Comparison of ENCODE assay signal across 8 cellular contexts in the genomic region with DNA sequence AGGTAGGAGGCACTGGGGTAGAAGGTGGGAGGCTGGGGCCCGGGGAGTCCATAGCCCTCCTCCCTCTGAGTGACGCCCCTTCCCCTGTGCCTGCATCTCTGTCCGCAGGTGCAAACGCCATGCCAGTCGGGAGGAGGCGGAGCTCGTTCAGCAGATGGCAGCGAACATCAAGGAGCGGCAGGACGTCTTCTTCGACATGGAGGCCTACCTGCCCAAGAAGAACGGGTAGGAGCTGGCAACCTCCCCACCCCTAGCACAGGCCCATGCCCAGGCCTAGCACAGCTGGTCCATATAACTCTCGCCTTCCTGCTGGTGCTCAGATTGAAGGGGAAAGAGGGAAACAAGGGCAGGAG. TPM values are rescaled to one million over a fixed set of nuclear protein-coding genes. Genes with fewer than 3 reads are reported as not detected.
DNase-seq lines count a peak whose midpoint lies in the region; ATAC-seq, FAIRE-seq and TF ChIP-seq lines count a peak whose summit lies in the region.

No MANE protein-coding gene starts in this region.

- no peak for TF ChIP-seq RAD21 in HepG2 (CRISPR knock-in tag; IDR thresholded peaks at IDR 0.05)

- in situ Hi-C loops in HepG2 (cut with HindIII; ENCODE audit: extremely low pct_ligation_motif_present, low pct_unique_long_range_greater_than_20kb) = no loop called here

- BruUV-seq in A673 (replicated peaks; lab: Mats Ljungman, UMichigan) = no TSS peak
- no TSS peak for BruUV-seq in HepG2 (replicated peaks; lab: Mats Ljungman, UMichigan)

- no peak overlapping the region; the same call in 1 of the 2 replicates for H3K4me3 Mint-ChIP-seq in HFFc6
- no peak overlapping the region for H3K4me3 Mint-ChIP-seq in activated CD4-positive, alpha-beta memory T cell treated with anti-CD3 and anti-CD28 coated beads, Interleukin-2, amount 10 ng/mL, durations not matched to agents 7 days and 5 days
- H3K4me3 Mint-ChIP-seq in CD8-positive, alpha-beta T cell = no peak overlapping the region

- no peak overlapping the region for H2AFZ ChIP-seq in HepG2 (ENCODE audit: low read length)

- CTCF ChIA-PET in A673 (lab: Charles Lee) (no interaction called here), HepG2 (lab: Yijun Ruan, JAX; ENCODE audit: low intra/inter-chr PET ratio, low total read pairs) (no interaction called here)
- CTCF ChIA-PET in activated CD4-positive, alpha-beta memory T cell treated with anti-CD3 and anti-CD28 coated beads, Interleukin-2, amount 10 ng/mL, durations not matched to agents 7 days and 5 days (lab: Charles Lee) = no interaction called here
- CTCF ChIA-PET in CD8-positive, alpha-beta T cell (lab: Charles Lee) = no interaction called here

- no peak overlapping the region for H3K4me3 ChIP-seq in A673 (ENCODE audit: low read depth, low read length, poor library complexity, severe bottlenecking)
- H3K4me3 ChIP-seq in adrenal gland = no peak overlapping the region
- peak overlapping the region in 1 of 3 experiments; percentile 45; a peak in 2 of 6 replicates for H3K4me3 ChIP-seq in HepG2 (replicated peaks in 1 of 3; ENCODE audit: insufficient read depth in 1 of 3, low read depth in 2 of 3, low read length in 3 of 3)
- H3K4me3 ChIP-seq in CD8-positive, alpha-beta T cell (ENCODE audit: low read depth, low read length) = no peak overlapping the region

- H3K36me3 ChIP-seq in A673 (ENCODE audit: insufficient read depth, low read length, poor library complexity, severe bottlenecking) (no peaks in the 10 kb centered on the region), adrenal gland (replicated peaks in 1 of 2) (no peaks in the 10 kb centered on the region), HepG2 (replicated peaks in 1 of 2; ENCODE audit: control insufficient read depth in 1 of 2, insufficient read depth in 2 of 2, low read length in 2 of 2) (peaks cover 3 to 8% of the 10 kb centered on the region in 2 experiments; a peak in 4 of 5 replicates)
- no peaks in the 10 kb centered on the region for H3K36me3 ChIP-seq in CD8-positive, alpha-beta T cell (ENCODE audit: insufficient read depth, low read length)

- TF ChIP-seq CTCF in A673 (conservative IDR thresholded peaks at IDR 0.05; ENCODE audit: low read depth, low read length) (no peak), HFFc6 (IDR thresholded peaks at IDR 0.05) (no peak), adrenal gland (IDR thresholded peaks at IDR 0.05) (no peak), HepG2 (CRISPR knock-in tag; IDR thresholded peaks at IDR 0.05) (no peak)
- TF ChIP-seq CTCF in CD8-positive, alpha-beta T cell (IDR thresholded peaks at IDR 0.05) = no peak

- H3K27me3 ChIP-seq in A673 (replicated peaks; ENCODE audit: insufficient read depth, low read depth, low read length, poor library complexity) (no peaks in the 10 kb centered on the region), adrenal gland (no peaks in the 10 kb centered on the region), HepG2 (ENCODE audit: control insufficient read depth in 1 of 2, insufficient read depth in 2 of 2, low read length in 2 of 2) (no peaks in the 10 kb centered on the region)
- no peaks in the 10 kb centered on the region for H3K27me3 ChIP-seq in CD8-positive, alpha-beta T cell (ENCODE audit: insufficient read depth, low read length)

- peak overlapping the region; percentile 72 for H3K4me2 ChIP-seq in HepG2 (ENCODE audit: low read depth, low read length)

- H3K36me3 Mint-ChIP-seq in HFFc6 (ENCODE audit: low read depth) = peaks cover 10% of the 10 kb centered on the region; the same call in 1 of the 2 replicates
- H3K36me3 Mint-ChIP-seq in activated CD4-positive, alpha-beta memory T cell treated with anti-CD3 and anti-CD28 coated beads, Interleukin-2, amount 10 ng/mL, durations not matched to agents 7 days and 5 days (ENCODE audit: low read depth) = peaks cover 20% of the 10 kb centered on the region
- peaks cover 24% of the 10 kb centered on the region for H3K36me3 Mint-ChIP-seq in CD8-positive, alpha-beta T cell

- no peaks in the 10 kb centered on the region for H3K79me2 ChIP-seq in HepG2 (ENCODE audit: insufficient read depth, low read length)

- DNase-seq in A673 (ENCODE audit: low spot score) = peak; percentile 34
- no peak for DNase-seq in HFFc6
- peak in 3 of 7 donors; percentile 28 to 53 (median 31) for DNase-seq in adrenal gland
- no peak for DNase-seq in HepG2 (ENCODE audit: low spot score)
- DNase-seq in activated CD4-positive, alpha-beta memory T cell treated with anti-CD3 and anti-CD28 coated beads, Interleukin-2, amount 10 ng/mL, durations not matched to agents 7 days and 5 days = no peak
- DNase-seq in CD8-positive, alpha-beta T cell = no peak
- no peak for DNase-seq in kidney glomerular epithelial cell (lab: John Stamatoyannopoulos, UW)

- intact Hi-C loops in A673 (cut with micrococcal nuclease; ENCODE audit: unreplicated experiment) (no loop called here), adrenal gland (cut with DNase I) (no loop called here), HepG2 (cut with micrococcal nuclease; ENCODE audit: unreplicated experiment) (no loop called here)
- intact Hi-C loops in CD8-positive, alpha-beta T cell (cut with DNase I, micrococcal nuclease) = no loop called here

- H3K27ac ChIP-seq in A673 (ENCODE audit: low read depth, low read length, poor library complexity, severe bottlenecking) (peak overlapping the region; percentile 50), adrenal gland (peak overlapping the region; percentile 60 to 90 (median 85)), HepG2 (ENCODE audit: extremely low read length, insufficient read depth, low read length) (peak overlapping the region; percentile 69)
- no peak overlapping the region for H3K27ac ChIP-seq in CD8-positive, alpha-beta T cell (ENCODE audit: low read depth, low read length)

- H3K4me1 Mint-ChIP-seq in HFFc6 (ENCODE audit: low read depth) = peaks cover 15% of the 10 kb centered on the region
- peaks cover 2% of the 10 kb centered on the region for H3K4me1 Mint-ChIP-seq in activated CD4-positive, alpha-beta memory T cell treated with anti-CD3 and anti-CD28 coated beads, Interleukin-2, amount 10 ng/mL, durations not matched to agents 7 days and 5 days
- H3K4me1 Mint-ChIP-seq in CD8-positive, alpha-beta T cell (ENCODE audit: low read depth) = no peaks in the 10 kb centered on the region

- POLR2A ChIA-PET in A673 (lab: Charles Lee; ENCODE audit: low non-redundant PET) = no interaction called here
- POLR2A ChIA-PET in HepG2 (lab: Yijun Ruan, JAX) = interaction anchor here (1.2 to 2.4 kb wide), 5 partner anchors 9 to 61 kb away, joined by 3 to 15 read pairs (median 5); a partner anchor contains a TSS
- POLR2A ChIA-PET in activated CD4-positive, alpha-beta memory T cell treated with anti-CD3 and anti-CD28 coated beads, Interleukin-2, amount 10 ng/mL, durations not matched to agents 7 days and 5 days (lab: Charles Lee) = no interaction called here
- POLR2A ChIA-PET in CD8-positive, alpha-beta T cell (lab: Charles Lee) = no interaction called here

- H3K9ac ChIP-seq in HepG2 (ENCODE audit: insufficient read depth, low read depth, low read length) = peak overlapping the region; percentile 59

- TF ChIP-seq EP300 in HepG2 (IDR thresholded peaks at IDR 0.05; ENCODE audit: low read depth in 2 of 2, low read length in 2 of 2) (no peak), HepG2 (CRISPR knock-in tag; IDR thresholded peaks at IDR 0.05; ENCODE audit: borderline replicate concordance) (no peak)

- WGBS in adrenal gland, 4 donors = 62 to 76% (median 70%) methylated on average over 9 to 13 of the region's 13 CpGs
- WGBS in HepG2 (ENCODE audit: low lambda C conversion rate) = 52% methylated on average over 6 of the region's 13 CpGs

- FAIRE-seq in HepG2 (lab: Jason Lieb, UNC) = no peak

- H3K9me3 ChIP-seq in A673 (ENCODE audit: low read depth, low read length, poor library complexity, severe bottlenecking) (no peaks in the 10 kb centered on the region), adrenal gland (replicated peaks in 1 of 3) (no peaks in the 10 kb centered on the region), HepG2 (ENCODE audit: low read length) (no peaks in the 10 kb centered on the region)
- no peaks in the 10 kb centered on the region for H3K9me3 ChIP-seq in CD8-positive, alpha-beta T cell (ENCODE audit: low read length)

- ATAC-seq in HepG2 (peak; percentile 9), GM21576 (IDR thresholded peaks at IDR 0.05; ENCODE audit: unreplicated experiment) (no peak)
- ATAC-seq in CD8-positive, alpha-beta T cell = no peak

- no peaks in the 10 kb centered on the region for H3K9me3 Mint-ChIP-seq in HFFc6
- H3K9me3 Mint-ChIP-seq in activated CD4-positive, alpha-beta memory T cell treated with anti-CD3 and anti-CD28 coated beads, Interleukin-2, amount 10 ng/mL, durations not matched to agents 7 days and 5 days = peaks cover 2% of the 10 kb centered on the region
- H3K9me3 Mint-ChIP-seq in CD8-positive, alpha-beta T cell = no peaks in the 10 kb centered on the region

- TF ChIP-seq POLR2A in adrenal gland (IDR thresholded peaks at IDR 0.05) = no peak
- TF ChIP-seq POLR2A in HepG2 (IDR thresholded peaks at IDR 0.05; ENCODE audit: insufficient read depth in 1 of 2, low read depth in 2 of 2, low read length in 2 of 2) = no peak

- H3K4me1 ChIP-seq in A673 (ENCODE audit: insufficient read depth, low read length, poor library complexity, severe bottlenecking) (peaks cover 6% of the 10 kb centered on the region), adrenal gland (replicated peaks in 1 of 2) (peaks cover 12 to 14% of the 10 kb centered on the region in 2 donors), HepG2 (ENCODE audit: insufficient read depth, low read length) (peaks cover 49% of the 10 kb centered on the region)
- H3K4me1 ChIP-seq in CD8-positive, alpha-beta T cell (ENCODE audit: insufficient read depth, low read length) = peaks cover 4% of the 10 kb centered on the region

- peaks cover 3% of the 10 kb centered on the region; the same call in 1 of the 2 replicates for H3K27me3 Mint-ChIP-seq in HFFc6 (ENCODE audit: insufficient read depth)
- H3K27me3 Mint-ChIP-seq in activated CD4-positive, alpha-beta memory T cell treated with anti-CD3 and anti-CD28 coated beads, Interleukin-2, amount 10 ng/mL, durations not matched to agents 7 days and 5 days = no peaks in the 10 kb centered on the region
- no peaks in the 10 kb centered on the region for H3K27me3 Mint-ChIP-seq in CD8-positive, alpha-beta T cell (ENCODE audit: low read depth)

- H3K27ac Mint-ChIP-seq in HFFc6 = peak overlapping the region; percentile 92
- no peak overlapping the region for H3K27ac Mint-ChIP-seq in activated CD4-positive, alpha-beta memory T cell treated with anti-CD3 and anti-CD28 coated beads, Interleukin-2, amount 10 ng/mL, durations not matched to agents 7 days and 5 days
- no peak overlapping the region for H3K27ac Mint-ChIP-seq in CD8-positive, alpha-beta T cell

- no peaks in the 10 kb centered on the region for H4K20me1 ChIP-seq in HepG2 (ENCODE audit: insufficient read depth, low read length)

RNA-seq across cellular contexts. Expression of a gene that starts 35.6 kb away (rescaled TPM):
- 21.3 and 22.3 TPM in 2 replicates for total RNA-seq in A673 (2021)
- total RNA-seq in HFFc6 (2021; fragmentation: NEBNext Ultra II Directional; extraction: Animal tissue kit (Norgen Biotek cat#: 25700)) = 10 to 100 TPM in 5 of 6 experiments, 1 to 10 TPM in 1; 9.7 to 13.8 (median 12.6) TPM
- total RNA-seq in adrenal gland = 10 to 100 TPM in 3 of 8 donors, 1 to 10 TPM in 5; 4.6 to 18.6 (median 8.4) TPM
- 10 to 100 TPM in 2 of 3 donors, 1 to 10 TPM in 1; 7.7 to 19.7 (median 11.7) TPM for polyA plus RNA-seq in adrenal gland
- total RNA-seq in HepG2 (2016; rRNA removed; fragmentation: Illumina TruSeq; extraction: Trizol) = 3.8 and 7.1 TPM in 2 replicates
- 4.1 and 4.4 TPM in 2 replicates for total RNA-seq in HepG2 (2016; cell fraction: cytosol; rRNA removed; fragmentation: Illumina TruSeq; extraction: Trizol; ENCODE audit: low read depth)
- 2.9 and 6.5 TPM in 2 replicates for total RNA-seq in HepG2 (2016; cell fraction: insoluble cytoplasmic fraction; rRNA removed; fragmentation: Illumina TruSeq; extraction: Trizol)
- 5.8 and 6.5 TPM in 2 replicates for total RNA-seq in HepG2 (2016; cell fraction: membrane; rRNA removed; fragmentation: Illumina TruSeq; extraction: Trizol)
- 7.0 and 7.1 TPM in 2 replicates for total RNA-seq in HepG2 (2016; cell fraction: nucleus; rRNA removed; fragmentation: Illumina TruSeq; extraction: Trizol)
- 12.9 and 14.3 TPM in 2 replicates for polyA plus RNA-seq in HepG2 (2011; rRNA removed)
- polyA plus RNA-seq in HepG2 (2011; cell fraction: cytosol; rRNA removed) = 6.4 and 7.2 TPM in 2 replicates
- 31.6 and 33.2 TPM in 2 replicates for polyA plus RNA-seq in HepG2 (2011; cell fraction: nucleus; rRNA removed)
- polyA plus RNA-seq in HepG2 (2012) = 5.8 and 5.9 TPM in 2 replicates
- 5.1 and 6.6 TPM in 2 replicates for polyA plus RNA-seq in HepG2 (2016; cell fraction: cytosol; fragmentation: Illumina TruSeq; extraction: Trizol; ENCODE audit: low read depth)
- 4.7 and 5.1 TPM in 2 replicates for polyA plus RNA-seq in HepG2 (2016; cell fraction: insoluble cytoplasmic fraction; fragmentation: Illumina TruSeq; extraction: Trizol; ENCODE audit: low read depth)
- 6.2 and 7.5 TPM in 2 replicates for polyA plus RNA-seq in HepG2 (2016; cell fraction: membrane; fragmentation: Illumina TruSeq; extraction: Trizol; ENCODE audit: low read depth)
- 20.3 and 25.3 TPM in 2 replicates for polyA plus RNA-seq in HepG2 (2016; cell fraction: nucleus; fragmentation: Illumina TruSeq; extraction: Trizol; ENCODE audit: insufficient read depth, low read depth)
- polyA minus RNA-seq in HepG2 (2011; rRNA and poly(A)+ RNA removed; ENCODE audit: low replicate concordance) = 26.4 and 34.9 TPM in 2 replicates
- polyA minus RNA-seq in HepG2 (2011; cell fraction: cytosol; rRNA and poly(A)+ RNA removed) = 8.7 and 9.2 TPM in 2 replicates
- 9.5 and 9.8 TPM in 2 replicates for polyA minus RNA-seq in HepG2 (2011; cell fraction: nucleus; rRNA and poly(A)+ RNA removed)
- 1 to 10 TPM; 5.1 to 5.8 TPM for total RNA-seq in activated CD4-positive, alpha-beta memory T cell treated with anti-CD3 and anti-CD28 coated beads, Interleukin-2, amount 10 ng/mL, durations not matched to agents 7 days and 5 days
- total RNA-seq in CD8-positive, alpha-beta T cell = 1 to 10 TPM; 6.4 to 7.3 TPM

RNA-seq across cellular contexts. Expression of a gene that starts 45.3 kb away (rescaled TPM):
- total RNA-seq in A673 (2021) (21.1 and 24.3 TPM in 2 replicates), adrenal gland (10 to 100 TPM in 7 of 8 donors, 1 to 10 TPM in 1; 7.7 to 49.5 (median 24.9) TPM), HepG2 (2016; rRNA removed; fragmentation: Illumina TruSeq; extraction: Trizol) (11.0 and 14.6 TPM in 2 replicates)
- 1 to 10 TPM; 3.2 to 4.2 (median 3.6) TPM for total RNA-seq in HFFc6 (2021; fragmentation: NEBNext Ultra II Directional; extraction: Animal tissue kit (Norgen Biotek cat#: 25700))
- polyA plus RNA-seq in adrenal gland (10 to 100 TPM in 1 of 3 donors, 1 to 10 TPM in 2; 4.1 to 14.5 (median 9.3) TPM), HepG2 (2011; rRNA removed) (31.3 and 32.2 TPM in 2 replicates)
- total RNA-seq in HepG2 (2016; cell fraction: cytosol; rRNA removed; fragmentation: Illumina TruSeq; extraction: Trizol; ENCODE audit: low read depth) = 10.8 and 12.5 TPM in 2 replicates
- total RNA-seq in HepG2 (2016; cell fraction: insoluble cytoplasmic fraction; rRNA removed; fragmentation: Illumina TruSeq; extraction: Trizol) = 9.8 and 14.8 TPM in 2 replicates
- 18.2 and 24.9 TPM in 2 replicates for total RNA-seq in HepG2 (2016; cell fraction: membrane; rRNA removed; fragmentation: Illumina TruSeq; extraction: Trizol)
- total RNA-seq in HepG2 (2016; cell fraction: nucleus; rRNA removed; fragmentation: Illumina TruSeq; extraction: Trizol) = 14.1 and 17.3 TPM in 2 replicates
- 28.4 and 38.7 TPM in 2 replicates for polyA plus RNA-seq in HepG2 (2011; cell fraction: cytosol; rRNA removed)
- polyA plus RNA-seq in HepG2 (2011; cell fraction: nucleus; rRNA removed) = 37.5 and 40.2 TPM in 2 replicates
- 10.8 and 12.9 TPM in 2 replicates for polyA plus RNA-seq in HepG2 (2012)
- polyA plus RNA-seq in HepG2 (2016; cell fraction: cytosol; fragmentation: Illumina TruSeq; extraction: Trizol; ENCODE audit: low read depth) = 19.8 and 23.7 TPM in 2 replicates
- polyA plus RNA-seq in HepG2 (2016; cell fraction: insoluble cytoplasmic fraction; fragmentation: Illumina TruSeq; extraction: Trizol; ENCODE audit: low read depth) = 19.7 and 25.0 TPM in 2 replicates
- 27.0 and 27.4 TPM in 2 replicates for polyA plus RNA-seq in HepG2 (2016; cell fraction: membrane; fragmentation: Illumina TruSeq; extraction: Trizol; ENCODE audit: low read depth)
- polyA plus RNA-seq in HepG2 (2016; cell fraction: nucleus; fragmentation: Illumina TruSeq; extraction: Trizol; ENCODE audit: insufficient read depth, low read depth) = 24.9 and 31.1 TPM in 2 replicates
- 46.1 and 174 TPM in 2 replicates for polyA minus RNA-seq in HepG2 (2011; rRNA and poly(A)+ RNA removed; ENCODE audit: low replicate concordance)
- 32.2 and 38.9 TPM in 2 replicates for polyA minus RNA-seq in HepG2 (2011; cell fraction: cytosol; rRNA and poly(A)+ RNA removed)
- 32.4 and 35.6 TPM in 2 replicates for polyA minus RNA-seq in HepG2 (2011; cell fraction: nucleus; rRNA and poly(A)+ RNA removed)
- 100 to 1,000 TPM; 157 to 163 TPM for total RNA-seq in activated CD4-positive, alpha-beta memory T cell treated with anti-CD3 and anti-CD28 coated beads, Interleukin-2, amount 10 ng/mL, durations not matched to agents 7 days and 5 days
- 100 to 1,000 TPM; 185 TPM for total RNA-seq in CD8-positive, alpha-beta T cell

RNA-seq across cellular contexts. Expression of a gene that starts 55.6 kb away (rescaled TPM):
- total RNA-seq in A673 (2021) = 23.8 and 24.5 TPM in 2 replicates
- 10 to 100 TPM; 18.5 to 22.0 (median 20.9) TPM for total RNA-seq in HFFc6 (2021; fragmentation: NEBNext Ultra II Directional; extraction: Animal tissue kit (Norgen Biotek cat#: 25700))
- total RNA-seq in adrenal gland = 10 to 100 TPM in 7 of 8 donors, 1 to 10 TPM in 1; 5.3 to 25.9 (median 13.6) TPM
- polyA plus RNA-seq in adrenal gland = 10 to 100 TPM in 1 of 3 donors, 1 to 10 TPM in 2; 5.0 to 27.3 (median 9.0) TPM
- total RNA-seq in HepG2 (2016; rRNA removed; fragmentation: Illumina TruSeq; extraction: Trizol) = 1.4 and 1.8 TPM in 2 replicates
- total RNA-seq in HepG2 (2016; cell fraction: cytosol; rRNA removed; fragmentation: Illumina TruSeq; extraction: Trizol; ENCODE audit: low read depth) = 0.40 and 0.44 TPM in 2 replicates
- 1.3 TPM in 2 replicates for total RNA-seq in HepG2 (2016; cell fraction: insoluble cytoplasmic fraction; rRNA removed; fragmentation: Illumina TruSeq; extraction: Trizol)
- 1.3 and 1.4 TPM in 2 replicates for total RNA-seq in HepG2 (2016; cell fraction: membrane; rRNA removed; fragmentation: Illumina TruSeq; extraction: Trizol)
- total RNA-seq in HepG2 (2016; cell fraction: nucleus; rRNA removed; fragmentation: Illumina TruSeq; extraction: Trizol) = 2.7 and 3.3 TPM in 2 replicates
- 1.1 and 1.3 TPM in 2 replicates for polyA plus RNA-seq in HepG2 (2011; rRNA removed)
- polyA plus RNA-seq in HepG2 (2011; cell fraction: cytosol; rRNA removed) = 0.43 and 0.51 TPM in 2 replicates
- polyA plus RNA-seq in HepG2 (2011; cell fraction: nucleus; rRNA removed) = 9.3 TPM in 2 replicates
- 4.2 and 6.2 TPM in 2 replicates for polyA plus RNA-seq in HepG2 (2012)
- 0.32 and 0.34 TPM in 2 replicates for polyA plus RNA-seq in HepG2 (2016; cell fraction: cytosol; fragmentation: Illumina TruSeq; extraction: Trizol; ENCODE audit: low read depth)
- polyA plus RNA-seq in HepG2 (2016; cell fraction: insoluble cytoplasmic fraction; fragmentation: Illumina TruSeq; extraction: Trizol; ENCODE audit: low read depth) = 2.6 and 3.8 TPM in 2 replicates
- polyA plus RNA-seq in HepG2 (2016; cell fraction: membrane; fragmentation: Illumina TruSeq; extraction: Trizol; ENCODE audit: low read depth) = 0.70 and 0.76 TPM in 2 replicates
- 16.0 and 18.9 TPM in 2 replicates for polyA plus RNA-seq in HepG2 (2016; cell fraction: nucleus; fragmentation: Illumina TruSeq; extraction: Trizol; ENCODE audit: insufficient read depth, low read depth)
- polyA minus RNA-seq in HepG2 (2011; rRNA and poly(A)+ RNA removed; ENCODE audit: low replicate concordance) = 2.1 and 4.2 TPM in 2 replicates
- polyA minus RNA-seq in HepG2 (2011; cell fraction: cytosol; rRNA and poly(A)+ RNA removed) = 1.8 and 2.5 TPM in 2 replicates
- 3.6 and 4.4 TPM in 2 replicates for polyA minus RNA-seq in HepG2 (2011; cell fraction: nucleus; rRNA and poly(A)+ RNA removed)
- 10 to 100 TPM; 26.5 to 26.9 TPM for total RNA-seq in activated CD4-positive, alpha-beta memory T cell treated with anti-CD3 and anti-CD28 coated beads, Interleukin-2, amount 10 ng/mL, durations not matched to agents 7 days and 5 days
- 100 to 1,000 TPM; 181 to 190 TPM for total RNA-seq in CD8-positive, alpha-beta T cell
